ENCODE assay signal across 21 cellular contexts in the genomic region with DNA sequence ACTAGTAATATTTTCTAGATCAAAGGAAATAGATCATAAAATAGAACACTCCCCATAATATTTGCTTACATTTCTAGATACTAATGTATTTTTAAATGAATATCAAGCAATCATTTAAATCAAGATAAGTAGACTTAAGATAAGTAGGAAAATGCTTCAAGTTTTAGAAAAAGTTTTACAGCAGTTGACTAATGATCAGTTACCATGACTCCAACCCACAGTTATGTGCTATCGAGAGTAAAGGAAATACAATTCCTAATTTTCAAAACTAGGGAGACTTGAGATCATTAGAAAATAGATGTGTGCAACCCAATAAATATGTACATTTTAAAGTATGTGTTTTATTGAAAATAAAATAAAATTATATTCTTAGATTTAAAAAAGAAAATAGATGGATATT.
"Had no signal": no experiment of that assay in that cellular context is flagged by ENCODE, and none has a peak within 500 bp of the region (broad histone marks: within the 10 kb centered on the region; RNA-seq: fewer than 3 reads in every experiment).

No MANE protein-coding gene starts in this region.

- H3K4me1 ChIP-seq: gastroesophageal sphincter had no signal

- H3K4me3 ChIP-seq: coronary artery, dorsolateral prefrontal cortex, esophagus muscularis mucosa, gastroesophageal sphincter, heart left ventricle, left lung, lower lobe of right lung had no signal

- H3K36me3 Mint-ChIP-seq: naive thymus-derived CD4-positive, alpha-beta T cell had no signal

- H3K27ac Mint-ChIP-seq: naive thymus-derived CD4-positive, alpha-beta T cell had no signal

- H3K4me3 Mint-ChIP-seq: naive thymus-derived CD4-positive, alpha-beta T cell had no signal

- H3K36me3 ChIP-seq: esophagus muscularis mucosa, gastroesophageal sphincter, heart left ventricle, left lung, lower lobe of right lung had no signal

- H3K27me3 ChIP-seq: dorsolateral prefrontal cortex, esophagus muscularis mucosa, foreskin keratinocyte, gastroesophageal sphincter, heart left ventricle, left lung had no signal

- H3K27me3 Mint-ChIP-seq: naive thymus-derived CD4-positive, alpha-beta T cell had no signal

- H3K9me3 Mint-ChIP-seq: naive thymus-derived CD4-positive, alpha-beta T cell had no signal

- H3K9me3 ChIP-seq: esophagus muscularis mucosa, gastroesophageal sphincter, heart left ventricle, left lung, lower lobe of right lung had no signal

- H3K27ac ChIP-seq: coronary artery, dorsolateral prefrontal cortex, esophagus muscularis mucosa, foreskin keratinocyte, gastroesophageal sphincter, heart left ventricle, left lung, lower lobe of right lung had no signal

- FAIRE-seq: endothelial cell of umbilical vein, frontal cortex, islet of Langerhans, keratinocyte had no signal

- DNase-seq: dermis blood vessel endothelial cell; dorsolateral prefrontal cortex; effector CD4-positive, alpha-beta T cell; effector memory CD4-positive, alpha-beta T cell; foreskin keratinocyte; heart left ventricle; hippocampal formation; left cardiac atrium; left lung; left ventricle myocardium superior; lower lobe of right lung; mesenchymal stem cell; midbrain; naive thymus-derived CD4-positive, alpha-beta T cell had no signal
